1 cellular context compared by ENCODE assay signal in the genomic region with DNA sequence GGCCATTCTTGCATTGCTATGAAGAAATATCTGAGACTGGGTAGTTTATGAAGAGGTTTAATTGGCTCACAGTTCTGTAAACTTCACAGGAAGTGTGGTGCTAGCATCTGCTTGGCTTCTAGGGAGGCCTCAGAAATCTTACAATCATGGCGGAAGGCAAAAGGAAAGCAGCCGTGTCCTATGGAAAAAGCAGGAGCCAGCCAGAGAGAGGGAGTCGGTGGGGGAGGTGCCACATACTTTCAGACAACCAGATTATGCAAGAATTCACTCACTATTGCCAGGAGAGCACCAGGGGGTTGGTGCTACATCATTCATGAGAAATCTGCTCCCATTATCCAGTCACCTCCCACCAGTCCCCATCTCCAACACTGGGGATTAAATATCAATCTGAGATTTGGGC.
A peak's percentile ranks its signal among the peaks of the same experiment; 100 is the strongest.
TF ChIP-seq lines count a peak whose summit lies in the region.

No MANE protein-coding gene starts in this region.

TF ChIP-seq in H1, 55 proteins besides CTCF, POLR2A, EP300 and RAD21:
- TF ChIP-seq GTF2F1 (IDR thresholded peaks at IDR 0.05; ENCODE audit: borderline replicate concordance, low read depth, low read length) (no peak), ASH2L (IDR thresholded peaks at IDR 0.05; ENCODE audit: low read length) (peak; percentile 53), BRCA1 (IDR thresholded peaks at IDR 0.05; ENCODE audit: low read depth, low read length) (no peak), CEBPB (IDR thresholded peaks at IDR 0.05; ENCODE audit: low read depth, low read length) (peak; percentile 61; the same call in 1 of the 2 replicates), SUZ12 (IDR thresholded peaks at IDR 0.05; ENCODE audit: low read length) (no peak), TCF12 (IDR thresholded peaks at IDR 0.05; ENCODE audit: low read depth, low read length) (no peak), KDM4A (IDR thresholded peaks at IDR 0.05; ENCODE audit: low read depth, low read length, severe bottlenecking) (no peak), SP2 (IDR thresholded peaks at IDR 0.05; ENCODE audit: low read length) (no peak), CHD1 (IDR thresholded peaks at IDR 0.05; ENCODE audit: low read depth, low read length) (no peak), HDAC6 (IDR thresholded peaks at IDR 0.05; ENCODE audit: low read depth, low read length) (no peak), SAP30 (IDR thresholded peaks at IDR 0.05; ENCODE audit: insufficient read depth, insufficient replicate concordance, low read length) (no peak), TEAD4 (IDR thresholded peaks at IDR 0.05; ENCODE audit: low read depth, low read length) (peak; percentile 94), SP1 (IDR thresholded peaks at IDR 0.05; ENCODE audit: low read depth, low read length) (peak; percentile 71), BCL11A (IDR thresholded peaks at IDR 0.05; ENCODE audit: low read depth in 2 of 2, low read length in 2 of 2) (peak in 1 of 2 experiments; percentile 51), POU5F1 (IDR thresholded peaks at IDR 0.05; ENCODE audit: low read depth, low read length) (no peak), YY1 (IDR thresholded peaks at IDR 0.05; ENCODE audit: low read depth, low read length) (0 out of 2 replicates have a peak, but pooled peaks have one; percentile 52), NANOG (IDR thresholded peaks at IDR 0.05; ENCODE audit: insufficient read depth, low read depth, low read length, poor library complexity, severe bottlenecking) (no peak), CTBP2 (IDR thresholded peaks at IDR 0.05; ENCODE audit: borderline replicate concordance, insufficient read depth, insufficient read length, low read length) (no peak), BACH1 (IDR thresholded peaks at IDR 0.05; ENCODE audit: low read length) (no peak), EGR1 (IDR thresholded peaks at IDR 0.05; ENCODE audit: borderline replicate concordance, low read depth, low read length) (no peak), ZNF274 (IDR thresholded peaks at IDR 0.05; ENCODE audit: borderline replicate concordance, extremely low read depth, low read length) (no peak)
- TF ChIP-seq, protein P1, sequence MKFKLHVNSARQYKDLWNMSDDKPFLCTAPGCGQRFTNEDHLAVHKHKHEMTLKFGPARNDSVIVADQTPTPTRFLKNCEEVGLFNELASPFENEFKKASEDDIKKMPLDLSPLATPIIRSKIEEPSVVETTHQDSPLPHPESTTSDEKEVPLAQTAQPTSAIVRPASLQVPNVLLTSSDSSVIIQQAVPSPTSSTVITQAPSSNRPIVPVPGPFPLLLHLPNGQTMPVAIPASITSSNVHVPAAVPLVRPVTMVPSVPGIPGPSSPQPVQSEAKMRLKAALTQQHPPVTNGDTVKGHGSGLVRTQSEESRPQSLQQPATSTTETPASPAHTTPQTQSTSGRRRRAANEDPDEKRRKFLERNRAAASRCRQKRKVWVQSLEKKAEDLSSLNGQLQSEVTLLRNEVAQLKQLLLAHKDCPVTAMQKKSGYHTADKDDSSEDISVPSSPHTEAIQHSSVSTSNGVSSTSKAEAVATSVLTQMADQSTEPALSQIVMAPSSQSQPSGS (IDR thresholded peaks at IDR 0.05; ENCODE audit: low read length), result no peak
- TF ChIP-seq, protein P2, sequence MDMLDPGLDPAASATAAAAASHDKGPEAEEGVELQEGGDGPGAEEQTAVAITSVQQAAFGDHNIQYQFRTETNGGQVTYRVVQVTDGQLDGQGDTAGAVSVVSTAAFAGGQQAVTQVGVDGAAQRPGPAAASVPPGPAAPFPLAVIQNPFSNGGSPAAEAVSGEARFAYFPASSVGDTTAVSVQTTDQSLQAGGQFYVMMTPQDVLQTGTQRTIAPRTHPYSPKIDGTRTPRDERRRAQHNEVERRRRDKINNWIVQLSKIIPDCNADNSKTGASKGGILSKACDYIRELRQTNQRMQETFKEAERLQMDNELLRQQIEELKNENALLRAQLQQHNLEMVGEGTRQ (IDR thresholded peaks at IDR 0.05; ENCODE audit: low read length), result no peak
- TF ChIP-seq, protein P3, sequence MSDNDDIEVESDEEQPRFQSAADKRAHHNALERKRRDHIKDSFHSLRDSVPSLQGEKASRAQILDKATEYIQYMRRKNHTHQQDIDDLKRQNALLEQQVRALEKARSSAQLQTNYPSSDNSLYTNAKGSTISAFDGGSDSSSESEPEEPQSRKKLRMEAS (IDR thresholded peaks at IDR 0.05), result peak; percentile 11; the same call in 1 of the 2 replicates
- TF ChIP-seq, protein P4, sequence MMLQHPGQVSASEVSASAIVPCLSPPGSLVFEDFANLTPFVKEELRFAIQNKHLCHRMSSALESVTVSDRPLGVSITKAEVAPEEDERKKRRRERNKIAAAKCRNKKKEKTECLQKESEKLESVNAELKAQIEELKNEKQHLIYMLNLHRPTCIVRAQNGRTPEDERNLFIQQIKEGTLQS (IDR thresholded peaks at IDR 0.05; ENCODE audit: insufficient read depth, low read depth, low read length), result no peak
